ENCODE assay signal across 17 cellular contexts in the genomic region with DNA sequence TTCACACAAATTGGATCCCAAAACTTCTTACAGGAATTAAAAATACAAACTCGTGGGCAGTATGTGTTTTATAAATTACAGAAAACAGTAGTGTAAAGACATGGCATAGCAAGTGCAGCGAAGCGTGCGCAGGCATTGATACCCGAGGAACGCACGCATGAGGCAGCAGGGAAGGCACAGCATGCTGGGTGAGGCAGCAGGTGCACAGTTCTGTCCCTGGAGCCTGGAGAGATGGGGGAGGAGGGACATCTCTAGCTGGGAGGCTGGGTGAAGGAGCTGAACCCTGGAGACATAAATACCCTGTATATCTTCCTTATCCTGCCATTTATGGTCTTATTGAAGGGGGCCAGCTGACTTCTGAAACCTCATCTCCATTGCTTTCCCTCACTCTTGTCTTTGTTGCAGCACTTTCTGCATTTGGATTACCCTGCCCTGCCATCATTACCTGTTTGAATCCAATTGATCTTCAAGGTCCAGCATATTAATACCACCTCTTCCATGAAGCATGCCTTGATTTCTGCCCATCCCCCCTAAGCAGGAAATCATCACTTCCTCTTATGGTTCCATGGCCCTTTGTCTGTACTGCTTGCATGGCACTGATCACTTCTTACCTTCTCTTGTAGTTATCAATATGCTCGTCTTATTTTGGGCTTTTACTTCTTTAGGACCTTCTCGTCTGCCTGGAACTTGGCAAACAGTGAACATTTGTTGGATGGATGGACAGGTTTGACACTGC. TPM values are rescaled to one million over a fixed set of nuclear protein-coding genes. Genes with fewer than 3 reads are reported as not detected.
DNase-seq lines count a peak whose midpoint lies in the region; ATAC-seq and FAIRE-seq lines count a peak whose summit lies in the region.
"Had no signal": no experiment of that assay in that cellular context is flagged by ENCODE, and none has a peak within 500 bp of the region (broad histone marks: within the 10 kb centered on the region; RNA-seq: fewer than 3 reads in every experiment).

No MANE protein-coding gene starts in this region.

- no peak for FAIRE-seq in RCC 7860 (lab: Jason Lieb, UNC)
- FAIRE-seq: bronchial epithelial cell, G401.6 had no signal

- H3K27me3 ChIP-seq in right cardiac atrium (ENCODE audit: control insufficient read depth, insufficient read depth) = no peaks in the 10 kb centered on the region

- ATAC-seq in right cardiac atrium = no peak
- no peak for ATAC-seq in Right ventricle myocardium inferior
- no peak for ATAC-seq in activated T-cell treated with anti-CD3 and anti-CD28 coated beads, Interleukin-2, amount 50 U/mL, for 4 hours
- ATAC-seq in HG02981 (IDR thresholded peaks at IDR 0.05; ENCODE audit: unreplicated experiment) = no peak
- ATAC-seq: lower lobe of right lung had no signal

- H3K4me1 Mint-ChIP-seq in activated T-cell treated with anti-CD3 and anti-CD28 coated beads, Interleukin-2, amount 50 U/mL, for 4 hours (ENCODE audit: low read depth) = peaks cover 65% of the 10 kb centered on the region

- no peaks in the 10 kb centered on the region for H3K9me3 Mint-ChIP-seq in activated T-cell treated with anti-CD3 and anti-CD28 coated beads, Interleukin-2, amount 50 U/mL, for 4 hours
- H3K9me3 Mint-ChIP-seq: activated T-helper 2 cell treated with anti-CD3 and anti-CD28 coated beads, Interferon-gamma antibody, Interleukin-2, Interleukin-4, amounts not matched to agents 10 μg/mL and 5 μg/mL and 100 μg/mL, durations not matched to agents 14 hours and 24 hours and 36 hours had no signal

- WGBS in right cardiac atrium = 87% methylated on average over 9 of the region's 9 CpGs

- no peak overlapping the region for H3K4me3 ChIP-seq in right cardiac atrium (ENCODE audit: low read length)
- H3K4me3 ChIP-seq: lower lobe of right lung had no signal

- peaks cover 16% of the 10 kb centered on the region for H3K4me1 ChIP-seq in right cardiac atrium (ENCODE audit: control insufficient read depth, insufficient read depth, low read length)

- no peaks in the 10 kb centered on the region for H3K9me3 ChIP-seq in right cardiac atrium (ENCODE audit: control insufficient read depth, low read length)
- H3K9me3 ChIP-seq: lower lobe of right lung had no signal

- H3K36me3 Mint-ChIP-seq in activated T-cell treated with anti-CD3 and anti-CD28 coated beads, Interleukin-2, amount 50 U/mL, for 4 hours (ENCODE audit: insufficient read depth) = peaks cover 28% of the 10 kb centered on the region

- H3K27ac ChIP-seq in right cardiac atrium (ENCODE audit: low read length) = peak overlapping the region; percentile 25
- H3K27ac ChIP-seq: KMS-11, lower lobe of right lung had no signal

- H3K27me3 Mint-ChIP-seq in activated T-cell treated with anti-CD3 and anti-CD28 coated beads, Interleukin-2, amount 50 U/mL, for 4 hours (ENCODE audit: low read depth) = no peaks in the 10 kb centered on the region

- intact Hi-C loops in right cardiac atrium (cut with DNase I) (no loop called here), Right ventricle myocardium inferior (cut with DNase I) (no loop called here)

- H3K4me3 Mint-ChIP-seq in activated T-cell treated with anti-CD3 and anti-CD28 coated beads, Interleukin-2, amount 50 U/mL, for 4 hours = no peak overlapping the region

- no peak for DNase-seq in right cardiac atrium
- no peak for DNase-seq in Right ventricle myocardium inferior (ENCODE audit: missing footprints)
- DNase-seq in NCI-H510A treated with DMSO at 0.1 percent for 48 hours (lab: John Stamatoyannopoulos, UW) = peak; percentile 77
- DNase-seq in left kidney (ENCODE audit: low read depth, low spot score) = peak; percentile 94
- DNase-seq in activated T-cell treated with anti-CD3 and anti-CD28 coated beads, Interleukin-2, amount 50 U/mL, for 4 hours = no peak
- DNase-seq in AG20443 (ENCODE audit: low spot score) = no peak
- no peak for DNase-seq in RCC 7860 (ENCODE audit: low spot score)
- DNase-seq: activated CD4-positive, alpha-beta T cell treated with anti-CD3 and anti-CD28 coated beads, Interleukin-2, amount 50 U/mL, for 1 hour; hippocampal formation; lower lobe of right lung; stimulated activated CD4-positive, alpha-beta T cell treated with anti-CD3 and anti-CD28 coated beads, Interleukin-1b, Interleukin-23, amount 100 ng/mL, for 48 hours; T-helper 1 cell had no signal

RNA-seq across cellular contexts. Expression of a gene that starts 20.5 kb away (rescaled TPM):
- total RNA-seq in right cardiac atrium (100 to 1,000 TPM; 141 to 205 (median 171) TPM), Right ventricle myocardium inferior (114 TPM)
- polyA plus RNA-seq in right cardiac atrium = 14.5 TPM
- total RNA-seq in activated T-cell treated with anti-CD3 and anti-CD28 coated beads, Interleukin-2, amount 50 U/mL, for 4 hours = 10 to 100 TPM; 15.5 to 19.2 (median 16.5) TPM

Comparison
In these comparisons a context has a peak if more than half of its experiments do, and no peak if none do; other contexts are left out.
1. DNase-seq: peak in NCI-H510A treated with DMSO at 0.1 percent for 48 hours (single experiment) and left kidney (single experiment); none in right cardiac atrium (0 of 3), Right ventricle myocardium inferior (single experiment), activated T-cell treated with anti-CD3 and anti-CD28 coated beads, Interleukin-2, amount 50 U/mL, for 4 hours (single experiment), AG20443 (single experiment) and RCC 7860 (single experiment).